Comparison of ENCODE assay signal across 25 cellular contexts in genomic region chrX:48649109-48649508, GRCh38. TPM values are rescaled to one million over a fixed set of nuclear protein-coding genes. Genes with fewer than 3 reads are reported as not detected.
DNase-seq lines count a peak whose midpoint lies in the region; ATAC-seq and TF ChIP-seq lines count a peak whose summit lies in the region.
"Had no signal": no experiment of that assay in that cellular context is flagged by ENCODE, and none has a peak within 500 bp of the region (broad histone marks: within the 10 kb centered on the region; RNA-seq: fewer than 3 reads in every experiment).

No MANE protein-coding gene starts in this region.

- H4K20me1 ChIP-seq in SK-N-SH (ENCODE audit: insufficient read depth) = no peaks in the 10 kb centered on the region
- H4K20me1 ChIP-seq: BLaER1 treated with 17β-estradiol and CSF1 and Interleukin-3, amounts not matched to agents 10 nM and 100 nM had no signal

- WGBS in SK-N-SH (ENCODE audit: low lambda C conversion rate) = 27% methylated on average over 3 of the region's 3 CpGs

- H3K4me1 Mint-ChIP-seq in glutamatergic neuron (ENCODE audit: low read depth, unreplicated experiment) = peaks cover 6% of the 10 kb centered on the region
- H3K4me1 Mint-ChIP-seq in CD8-positive, alpha-beta T cell (ENCODE audit: low read depth) = peaks cover 7% of the 10 kb centered on the region

- H3K27me3 Mint-ChIP-seq in glutamatergic neuron (ENCODE audit: unreplicated experiment) = peaks cover 3% of the 10 kb centered on the region
- H3K27me3 Mint-ChIP-seq in CD8-positive, alpha-beta T cell (ENCODE audit: low read depth) = no peaks in the 10 kb centered on the region

- no peak for TF ChIP-seq RAD21 in SK-N-SH (IDR thresholded peaks at IDR 0.05; ENCODE audit: low read length)

- H3K36me3 Mint-ChIP-seq in glutamatergic neuron (ENCODE audit: unreplicated experiment) = peaks cover 4% of the 10 kb centered on the region
- no peaks in the 10 kb centered on the region for H3K36me3 Mint-ChIP-seq in CD8-positive, alpha-beta T cell
- H3K36me3 Mint-ChIP-seq: natural killer cell had no signal

- H3K27ac ChIP-seq in SJCRH30 = peak overlapping the region; percentile 56; the same call in 1 of the 2 replicates
- peak overlapping the region; percentile 62 for H3K27ac ChIP-seq in stomach smooth muscle (ENCODE audit: low read length)
- no peak overlapping the region for H3K27ac ChIP-seq in CD8-positive, alpha-beta T cell (ENCODE audit: low read depth, low read length)
- H3K27ac ChIP-seq in SK-N-SH (ENCODE audit: low read depth in 2 of 2, low read length in 1 of 2) = no peak overlapping the region
- H3K27ac ChIP-seq: 22Rv1; BLaER1 treated with 17β-estradiol and CSF1 and Interleukin-3, amounts not matched to agents 10 nM and 100 nM; prostate gland; suprapubic skin; upper lobe of right lung had no signal

- H3K9me3 Mint-ChIP-seq in glutamatergic neuron (ENCODE audit: unreplicated experiment) = no peaks in the 10 kb centered on the region
- no peaks in the 10 kb centered on the region for H3K9me3 Mint-ChIP-seq in CD8-positive, alpha-beta T cell
- H3K9me3 Mint-ChIP-seq: natural killer cell had no signal

- H3K9me3 ChIP-seq in SJCRH30 (replicated peaks) = no peaks in the 10 kb centered on the region
- no peaks in the 10 kb centered on the region for H3K9me3 ChIP-seq in stomach smooth muscle (ENCODE audit: control insufficient read depth in 2 of 2, low read length in 2 of 2)
- H3K9me3 ChIP-seq in CD8-positive, alpha-beta T cell (ENCODE audit: low read length) = no peaks in the 10 kb centered on the region
- no peaks in the 10 kb centered on the region for H3K9me3 ChIP-seq in SK-N-SH
- H3K9me3 ChIP-seq: BLaER1 treated with 17β-estradiol and CSF1 and Interleukin-3, amounts not matched to agents 10 nM and 100 nM; heart left ventricle; lower lobe of right lung; prostate gland; suprapubic skin; upper lobe of right lung had no signal

- H3K4me1 ChIP-seq in SJCRH30 (peaks cover 4% of the 10 kb centered on the region; the same call in 1 of the 2 replicates), stomach smooth muscle (ENCODE audit: control insufficient read depth, insufficient read depth, low read length) (no peaks in the 10 kb centered on the region), SK-N-SH (ENCODE audit: control insufficient read depth in 1 of 2, insufficient read depth in 2 of 2, low read depth in 1 of 2, low read length in 1 of 2) (no peaks in the 10 kb centered on the region; a peak in 1 of 4 replicates)
- H3K4me1 ChIP-seq in CD8-positive, alpha-beta T cell (ENCODE audit: insufficient read depth, low read length) = no peaks in the 10 kb centered on the region
- H3K4me1 ChIP-seq: BLaER1 treated with 17β-estradiol and CSF1 and Interleukin-3, amounts not matched to agents 10 nM and 100 nM; lower lobe of right lung; prostate gland; suprapubic skin; upper lobe of right lung had no signal

- H3K79me2 ChIP-seq in SK-N-SH (ENCODE audit: insufficient read depth) = no peaks in the 10 kb centered on the region

- H3K4me3 Mint-ChIP-seq in glutamatergic neuron (ENCODE audit: unreplicated experiment) = peak overlapping the region; percentile 50
- H3K4me3 Mint-ChIP-seq in CD8-positive, alpha-beta T cell = no peak overlapping the region
- H3K4me3 Mint-ChIP-seq: natural killer cell had no signal

- no peak overlapping the region for H3K4me2 ChIP-seq in SK-N-SH
- H3K4me2 ChIP-seq: BLaER1 treated with 17β-estradiol and CSF1 and Interleukin-3, amounts not matched to agents 10 nM and 100 nM; KMS-11 had no signal

- no peak for TF ChIP-seq CTCF in glutamatergic neuron (IDR thresholded peaks at IDR 0.05; ENCODE audit: partially characterized antibody, unreplicated experiment)
- no peak for TF ChIP-seq CTCF in CD8-positive, alpha-beta T cell (IDR thresholded peaks at IDR 0.05)
- TF ChIP-seq CTCF in SK-N-SH (IDR thresholded peaks at IDR 0.05) = no peak

- no peaks in the 10 kb centered on the region for H3K27me3 ChIP-seq in SJCRH30
- peaks cover 0 to 2% of the 10 kb centered on the region in 2 donors for H3K27me3 ChIP-seq in stomach smooth muscle (ENCODE audit: control insufficient read depth in 1 of 2, insufficient read depth in 2 of 2, low read length in 2 of 2)
- no peaks in the 10 kb centered on the region for H3K27me3 ChIP-seq in CD8-positive, alpha-beta T cell (ENCODE audit: insufficient read depth, low read length)
- no peaks in the 10 kb centered on the region; the same call in 1 of the 2 replicates for H3K27me3 ChIP-seq in SK-N-SH (ENCODE audit: insufficient read depth)
- H3K27me3 ChIP-seq: suprapubic skin, upper lobe of right lung had no signal

- H3K9me2 ChIP-seq in SK-N-SH = no peaks in the 10 kb centered on the region

- POLR2A ChIA-PET in CD8-positive, alpha-beta T cell (lab: Charles Lee) = interaction anchor here (1.4 to 1.6 kb wide), 2 partner anchors 35 to 263 kb away, joined by 5 read pairs; partner anchors contain the start of genes SLC35A2 and WAS
- POLR2A ChIA-PET in SK-N-SH (lab: Yijun Ruan, JAX) = no interaction called here

- DNase-seq in DMS53 (lab: John Stamatoyannopoulos, UW) = peak; percentile 28
- no peak for DNase-seq in DMS53 treated with DMSO at 0.1 percent for 48 hours (lab: John Stamatoyannopoulos, UW; ENCODE audit: unreplicated experiment)
- no peak for DNase-seq in SJCRH30
- DNase-seq in glutamatergic neuron = no peak
- DNase-seq in CD8-positive, alpha-beta T cell = no peak
- no peak for DNase-seq in DMS153 (lab: John Stamatoyannopoulos, UW)
- no peak for DNase-seq in SK-N-SH
- DNase-seq: activated CD4-positive, alpha-beta T cell treated with anti-CD3 and anti-CD28 coated beads, Interleukin-2, amount 50 U/mL, for 1 hour; activated CD4-positive, CD25-positive, alpha-beta regulatory T cell; activated gamma-delta T cell treated with Interleukin-2 at 50 U/mL for 16 hours; activated T-cell treated with anti-CD3 and anti-CD28 coated beads, Interleukin-2, amount 50 U/mL, for 48 hours; DMS79; foreskin fibroblast; lower lobe of right lung; natural killer cell; NCI-H1436 treated with DMSO at 0.1 percent for 48 hours; NCI-H226; upper lobe of right lung had no signal

- CTCF ChIA-PET in CD8-positive, alpha-beta T cell (lab: Charles Lee) = interaction anchor here (0.6 to 2.2 kb wide), 13 partner anchors 12 to 427 kb away, joined by 3 to 9 read pairs (median 5); partner anchors contain the start of genes HDAC6 and SLC35A2
- CTCF ChIA-PET in SK-N-SH (lab: Yijun Ruan, JAX) = interaction anchor here (1.0 to 2.6 kb wide), 4 partner anchors 8 to 243 kb away, joined by 3 to 10 read pairs (median 6); no protein-coding TSS in a partner anchor

- ATAC-seq in CD8-positive, alpha-beta T cell = no peak
- ATAC-seq: natural killer cell had no signal

- TF ChIP-seq EP300 in SK-N-SH (IDR thresholded peaks at IDR 0.05; ENCODE audit: borderline replicate concordance in 1 of 2, low read depth in 1 of 2, low read length in 1 of 2) = no peak

- no peak overlapping the region for H3K4me3 ChIP-seq in SJCRH30
- no peak overlapping the region for H3K4me3 ChIP-seq in stomach smooth muscle (ENCODE audit: low read length in 2 of 2)
- H3K4me3 ChIP-seq in CD8-positive, alpha-beta T cell (ENCODE audit: low read depth, low read length) = no peak overlapping the region
- H3K4me3 ChIP-seq in SK-N-SH (ENCODE audit: low read depth in 2 of 2, low read length in 1 of 2) = no peak overlapping the region
- H3K4me3 ChIP-seq: BLaER1 treated with 17β-estradiol and CSF1 and Interleukin-3, amounts not matched to agents 10 nM and 100 nM; heart left ventricle; lower lobe of right lung; prostate gland; suprapubic skin; upper lobe of right lung had no signal

- H3F3A ChIP-seq in SK-N-SH (replicated peaks; ENCODE audit: insufficient read depth) = no peaks in the 10 kb centered on the region

- intact Hi-C loops in CD8-positive, alpha-beta T cell (cut with DNase I, micrococcal nuclease) = loop anchor here (2.0 to 5.0 kb wide), 2 partner anchors 243 to 296 kb away; no protein-coding TSS in a partner anchor

- H3K36me3 ChIP-seq in SJCRH30 = no peaks in the 10 kb centered on the region
- H3K36me3 ChIP-seq in stomach smooth muscle (ENCODE audit: control insufficient read depth in 2 of 2, insufficient read depth in 2 of 2, low read length in 2 of 2) = no peaks in the 10 kb centered on the region
- H3K36me3 ChIP-seq in CD8-positive, alpha-beta T cell (ENCODE audit: insufficient read depth, low read length) = no peaks in the 10 kb centered on the region
- no peaks in the 10 kb centered on the region for H3K36me3 ChIP-seq in SK-N-SH (replicated peaks in 1 of 2; ENCODE audit: control insufficient read depth in 1 of 2, insufficient read depth in 2 of 2, low read length in 1 of 2)
- H3K36me3 ChIP-seq: BLaER1 treated with 17β-estradiol and CSF1 and Interleukin-3, amounts not matched to agents 10 nM and 100 nM; heart left ventricle; lower lobe of right lung; prostate gland; suprapubic skin; upper lobe of right lung had no signal

- H3K9ac ChIP-seq in stomach smooth muscle (ENCODE audit: low read length in 2 of 2) (no peak overlapping the region), SK-N-SH (no peak overlapping the region)
- H3K9ac ChIP-seq: BLaER1 treated with 17β-estradiol and CSF1 and Interleukin-3, amounts not matched to agents 10 nM and 100 nM; KMS-11 had no signal

- peak overlapping the region; percentile 97 for H3K27ac Mint-ChIP-seq in glutamatergic neuron (ENCODE audit: unreplicated experiment)
- no peak overlapping the region for H3K27ac Mint-ChIP-seq in CD8-positive, alpha-beta T cell
- H3K27ac Mint-ChIP-seq: natural killer cell had no signal

- no peak overlapping the region for H2AFZ ChIP-seq in SK-N-SH (ENCODE audit: low read depth)

TF ChIP-seq in SK-N-SH, 30 proteins besides CTCF, POLR2A, EP300 and RAD21 (continues in another document):
- TF ChIP-seq TAF1 (IDR thresholded peaks at IDR 0.05; ENCODE audit: borderline replicate concordance, low read depth, low read length) (no peak), RFX5 (IDR thresholded peaks at IDR 0.05; ENCODE audit: low read length) (no peak), CHD2 (IDR thresholded peaks at IDR 0.05; ENCODE audit: low read length, partially characterized antibody) (no peak)

RNA-seq across cellular contexts. Expression of gene WAS, which starts 34.5 kb away (rescaled TPM):
- total RNA-seq in SJCRH30 (2014; rRNA removed; shearing (Covaris generic)) = not detected in 2 replicates
- 2.6 TPM for total RNA-seq in glutamatergic neuron (ENCODE audit: unreplicated experiment)
- total RNA-seq in CD8-positive, alpha-beta T cell = 10 to 100 TPM; 50.6 to 54.9 TPM
- 0.24 and 0.30 TPM in 2 replicates for polyA plus RNA-seq in SK-N-SH (2012; rRNA removed)
- 0.06 and 0.14 TPM in 2 replicates for polyA plus RNA-seq in SK-N-SH (2012; cell fraction: cytosol; rRNA removed)
- polyA plus RNA-seq in SK-N-SH (2012; cell fraction: nucleus; rRNA removed) = 0.81 and 1.1 TPM in 2 replicates

RNA-seq across cellular contexts. Expression of gene SUV39H1, which starts 47.4 kb away (rescaled TPM):
- 10.2 and 10.5 TPM in 2 replicates for total RNA-seq in SJCRH30 (2014; rRNA removed; shearing (Covaris generic))
- total RNA-seq in glutamatergic neuron (ENCODE audit: unreplicated experiment) = 4.7 TPM
- total RNA-seq in CD8-positive, alpha-beta T cell = 1 to 10 TPM; 8.2 to 8.6 TPM
- polyA plus RNA-seq in SK-N-SH (2012; rRNA removed) = 6.3 and 8.5 TPM in 2 replicates
- 3.4 and 5.4 TPM in 2 replicates for polyA plus RNA-seq in SK-N-SH (2012; cell fraction: cytosol; rRNA removed)
- polyA plus RNA-seq in SK-N-SH (2012; cell fraction: nucleus; rRNA removed) = 17.2 and 21.9 TPM in 2 replicates

RNA-seq across cellular contexts. Expression of gene WDR13, which starts 51.8 kb away (rescaled TPM):
- 19.9 and 23.6 TPM in 2 replicates for total RNA-seq in SJCRH30 (2014; rRNA removed; shearing (Covaris generic))
- 70.4 TPM for total RNA-seq in glutamatergic neuron (ENCODE audit: unreplicated experiment)
- 10 to 100 TPM; 41.6 to 51.6 TPM for total RNA-seq in CD8-positive, alpha-beta T cell
- 58.0 and 101 TPM in 2 replicates for polyA plus RNA-seq in SK-N-SH (2012; rRNA removed)
- 30.9 and 62.0 TPM in 2 replicates for polyA plus RNA-seq in SK-N-SH (2012; cell fraction: cytosol; rRNA removed)
- 223 and 292 TPM in 2 replicates for polyA plus RNA-seq in SK-N-SH (2012; cell fraction: nucleus; rRNA removed)

Comparison
In these comparisons a context has a peak if more than half of its experiments do, and no peak if none do; other contexts are left out.
1. H3K27ac ChIP-seq: peak in SJCRH30 (single experiment) and stomach smooth muscle (single experiment); none in CD8-positive, alpha-beta T cell (single experiment) and SK-N-SH (0 of 2).
2. RNA of gene WAS, which starts 34.5 kb away (total RNA-seq): 50.6 to 54.9 TPM in CD8-positive, alpha-beta T cell; 2.6 TPM in glutamatergic neuron (single experiment) and not detected in SJCRH30; every median in the first group is over 10 times any median in the second.